1 cellular context compared by ENCODE assay signal in the genomic region with DNA sequence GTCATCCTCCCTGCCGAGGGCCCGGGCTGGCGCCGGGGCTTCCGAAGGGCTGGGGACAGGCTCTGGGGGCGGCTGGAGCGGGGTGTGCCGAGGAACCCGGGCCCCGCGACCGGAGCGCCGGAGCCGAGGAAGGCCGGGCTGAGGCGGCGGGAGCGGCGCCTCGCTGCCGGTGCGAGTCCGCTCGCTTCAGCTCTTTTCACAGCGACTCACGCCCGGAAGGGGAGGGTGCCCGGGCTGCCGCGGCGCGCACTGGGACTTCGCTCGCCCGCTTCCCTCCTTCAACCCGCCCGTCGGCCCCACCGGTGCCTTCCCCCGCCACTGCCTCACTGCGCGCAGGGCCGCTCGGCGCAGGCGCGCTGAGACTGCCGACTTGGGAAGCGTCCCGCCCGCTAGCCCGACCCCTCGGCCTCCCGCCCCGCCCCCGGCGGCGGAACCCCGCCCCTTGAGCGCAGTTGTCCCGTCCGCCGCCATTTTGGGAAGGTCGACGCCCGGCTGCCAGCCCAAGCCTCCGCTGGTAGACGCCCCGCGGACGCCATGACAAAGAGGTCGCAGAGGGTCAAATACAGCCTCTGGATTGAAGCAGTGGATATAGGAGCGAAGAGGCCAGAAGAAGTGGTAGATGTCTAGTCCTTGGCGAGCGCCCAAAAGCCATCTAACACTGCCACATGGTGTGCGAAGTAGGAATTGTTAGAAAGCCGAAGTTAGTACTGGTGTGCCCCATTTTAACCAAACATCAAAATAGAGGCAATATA.
A peak's percentile ranks its signal among the peaks of the same experiment; 100 is the strongest.
TF ChIP-seq lines count a peak whose summit lies in the region.

A gene with protein sequence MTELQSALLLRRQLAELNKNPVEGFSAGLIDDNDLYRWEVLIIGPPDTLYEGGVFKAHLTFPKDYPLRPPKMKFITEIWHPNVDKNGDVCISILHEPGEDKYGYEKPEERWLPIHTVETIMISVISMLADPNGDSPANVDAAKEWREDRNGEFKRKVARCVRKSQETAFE (minus strand): TSS at position 364 of the 752 bp plus-strand sequence. CDS start 359 bp downstream, at position 5.

TF ChIP-seq in HEK293, 187 proteins besides CTCF, POLR2A, EP300 and RAD21 (continued from another document and continues in another):
- TF ChIP-seq KLF9 (tag by site-specific recombination; IDR thresholded peaks at IDR 0.05; ENCODE audit: low read depth) (peak; percentile 77), ZNF211 (tag by site-specific recombination; IDR thresholded peaks at IDR 0.05; ENCODE audit: low read depth) (no peak), ZNF837 (tag by site-specific recombination; IDR thresholded peaks at IDR 0.05) (no peak), ZNF510 (tag by site-specific recombination; IDR thresholded peaks at IDR 0.05; ENCODE audit: insufficient replicate concordance) (no peak), ZNF132 (tag by site-specific recombination; IDR thresholded peaks at IDR 0.05; ENCODE audit: borderline replicate concordance) (no peak), ZNF16 (tag by site-specific recombination; IDR thresholded peaks at IDR 0.05; ENCODE audit: low read depth) (no peak), ZNF423 (tag by site-specific recombination; IDR thresholded peaks at IDR 0.05) (no peak), SCRT1 (tag by site-specific recombination; IDR thresholded peaks at IDR 0.05; ENCODE audit: borderline replicate concordance) (no peak), ZNF433 (tag by site-specific recombination; IDR thresholded peaks at IDR 0.05; ENCODE audit: low read depth) (no peak), ZNF157 (tag by site-specific recombination; IDR thresholded peaks at IDR 0.05) (no peak), ZIC2 (tag by site-specific recombination; IDR thresholded peaks at IDR 0.05) (no peak), ZNF140 (tag by site-specific recombination; IDR thresholded peaks at IDR 0.05) (0 out of 2 replicates have a peak, but pooled peaks have one; percentile 8), ZNF202 (tag by site-specific recombination; IDR thresholded peaks at IDR 0.05; ENCODE audit: borderline replicate concordance) (no peak), IKZF3 (tag by site-specific recombination; IDR thresholded peaks at IDR 0.05) (peak; percentile 85), WT1 (tag by site-specific recombination; IDR thresholded peaks at IDR 0.05) (no peak), ZBTB44 (tag by site-specific recombination; IDR thresholded peaks at IDR 0.05) (no peak), ZBTB48 (tag by site-specific recombination; IDR thresholded peaks at IDR 0.05) (0 out of 2 replicates have a peak, but pooled peaks have one; percentile 16), ZNF677 (tag by site-specific recombination; IDR thresholded peaks at IDR 0.05) (no peak), ZNF792 (tag by site-specific recombination; IDR thresholded peaks at IDR 0.05) (no peak), ZNF701 (tag by site-specific recombination; IDR thresholded peaks at IDR 0.05) (no peak), HOXA7 (CRISPR knock-in tag; IDR thresholded peaks at IDR 0.05; ENCODE audit: borderline replicate concordance) (no peak), ZNF610 (tag by site-specific recombination; IDR thresholded peaks at IDR 0.05; ENCODE audit: borderline replicate concordance) (no peak), ZNF2 (tag by site-specific recombination; IDR thresholded peaks at IDR 0.05) (no peak)
- TF ChIP-seq, protein P1, sequence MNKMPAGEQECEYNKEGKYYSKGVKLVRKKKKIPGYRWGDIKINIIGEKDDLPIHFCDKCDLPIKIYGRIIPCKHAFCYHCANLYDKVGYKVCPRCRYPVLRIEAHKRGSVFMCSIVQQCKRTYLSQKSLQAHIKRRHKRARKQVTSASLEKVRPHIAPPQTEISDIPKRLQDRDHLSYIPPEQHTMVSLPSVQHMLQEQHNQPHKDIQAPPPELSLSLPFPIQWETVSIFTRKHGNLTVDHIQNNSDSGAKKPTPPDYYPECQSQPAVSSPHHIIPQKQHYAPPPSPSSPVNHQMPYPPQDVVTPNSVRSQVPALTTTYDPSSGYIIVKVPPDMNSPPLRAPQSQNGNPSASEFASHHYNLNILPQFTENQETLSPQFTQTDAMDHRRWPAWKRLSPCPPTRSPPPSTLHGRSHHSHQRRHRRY (tag by site-specific recombination; IDR thresholded peaks at IDR 0.05), result no peak
- TF ChIP-seq, protein P2, sequence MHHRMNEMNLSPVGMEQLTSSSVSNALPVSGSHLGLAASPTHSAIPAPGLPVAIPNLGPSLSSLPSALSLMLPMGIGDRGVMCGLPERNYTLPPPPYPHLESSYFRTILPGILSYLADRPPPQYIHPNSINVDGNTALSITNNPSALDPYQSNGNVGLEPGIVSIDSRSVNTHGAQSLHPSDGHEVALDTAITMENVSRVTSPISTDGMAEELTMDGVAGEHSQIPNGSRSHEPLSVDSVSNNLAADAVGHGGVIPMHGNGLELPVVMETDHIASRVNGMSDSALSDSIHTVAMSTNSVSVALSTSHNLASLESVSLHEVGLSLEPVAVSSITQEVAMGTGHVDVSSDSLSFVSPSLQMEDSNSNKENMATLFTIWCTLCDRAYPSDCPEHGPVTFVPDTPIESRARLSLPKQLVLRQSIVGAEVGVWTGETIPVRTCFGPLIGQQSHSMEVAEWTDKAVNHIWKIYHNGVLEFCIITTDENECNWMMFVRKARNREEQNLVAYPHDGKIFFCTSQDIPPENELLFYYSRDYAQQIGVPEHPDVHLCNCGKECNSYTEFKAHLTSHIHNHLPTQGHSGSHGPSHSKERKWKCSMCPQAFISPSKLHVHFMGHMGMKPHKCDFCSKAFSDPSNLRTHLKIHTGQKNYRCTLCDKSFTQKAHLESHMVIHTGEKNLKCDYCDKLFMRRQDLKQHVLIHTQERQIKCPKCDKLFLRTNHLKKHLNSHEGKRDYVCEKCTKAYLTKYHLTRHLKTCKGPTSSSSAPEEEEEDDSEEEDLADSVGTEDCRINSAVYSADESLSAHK (tag by site-specific recombination; IDR thresholded peaks at IDR 0.05), result no peak
- TF ChIP-seq, protein P3, sequence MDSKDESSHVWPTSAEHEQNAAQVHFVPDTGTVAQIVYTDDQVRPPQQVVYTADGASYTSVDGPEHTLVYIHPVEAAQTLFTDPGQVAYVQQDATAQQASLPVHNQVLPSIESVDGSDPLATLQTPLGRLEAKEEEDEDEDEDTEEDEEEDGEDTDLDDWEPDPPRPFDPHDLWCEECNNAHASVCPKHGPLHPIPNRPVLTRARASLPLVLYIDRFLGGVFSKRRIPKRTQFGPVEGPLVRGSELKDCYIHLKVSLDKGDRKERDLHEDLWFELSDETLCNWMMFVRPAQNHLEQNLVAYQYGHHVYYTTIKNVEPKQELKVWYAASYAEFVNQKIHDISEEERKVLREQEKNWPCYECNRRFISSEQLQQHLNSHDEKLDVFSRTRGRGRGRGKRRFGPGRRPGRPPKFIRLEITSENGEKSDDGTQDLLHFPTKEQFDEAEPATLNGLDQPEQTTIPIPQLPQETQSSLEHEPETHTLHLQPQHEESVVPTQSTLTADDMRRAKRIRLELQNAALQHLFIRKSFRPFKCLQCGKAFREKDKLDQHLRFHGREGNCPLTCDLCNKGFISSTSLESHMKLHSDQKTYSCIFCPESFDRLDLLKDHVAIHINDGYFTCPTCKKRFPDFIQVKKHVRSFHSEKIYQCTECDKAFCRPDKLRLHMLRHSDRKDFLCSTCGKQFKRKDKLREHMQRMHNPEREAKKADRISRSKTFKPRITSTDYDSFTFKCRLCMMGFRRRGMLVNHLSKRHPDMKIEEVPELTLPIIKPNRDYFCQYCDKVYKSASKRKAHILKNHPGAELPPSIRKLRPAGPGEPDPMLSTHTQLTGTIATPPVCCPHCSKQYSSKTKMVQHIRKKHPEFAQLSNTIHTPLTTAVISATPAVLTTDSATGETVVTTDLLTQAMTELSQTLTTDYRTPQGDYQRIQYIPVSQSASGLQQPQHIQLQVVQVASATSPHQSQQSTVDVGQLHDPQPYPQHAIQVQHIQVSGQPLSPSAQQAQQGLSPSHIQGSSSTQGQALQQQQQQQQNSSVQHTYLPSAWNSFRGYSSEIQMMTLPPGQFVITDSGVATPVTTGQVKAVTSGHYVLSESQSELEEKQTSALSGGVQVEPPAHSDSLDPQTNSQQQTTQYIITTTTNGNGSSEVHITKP (tag by site-specific recombination; IDR thresholded peaks at IDR 0.05), result peak; percentile 86
- TF ChIP-seq, protein P4, sequence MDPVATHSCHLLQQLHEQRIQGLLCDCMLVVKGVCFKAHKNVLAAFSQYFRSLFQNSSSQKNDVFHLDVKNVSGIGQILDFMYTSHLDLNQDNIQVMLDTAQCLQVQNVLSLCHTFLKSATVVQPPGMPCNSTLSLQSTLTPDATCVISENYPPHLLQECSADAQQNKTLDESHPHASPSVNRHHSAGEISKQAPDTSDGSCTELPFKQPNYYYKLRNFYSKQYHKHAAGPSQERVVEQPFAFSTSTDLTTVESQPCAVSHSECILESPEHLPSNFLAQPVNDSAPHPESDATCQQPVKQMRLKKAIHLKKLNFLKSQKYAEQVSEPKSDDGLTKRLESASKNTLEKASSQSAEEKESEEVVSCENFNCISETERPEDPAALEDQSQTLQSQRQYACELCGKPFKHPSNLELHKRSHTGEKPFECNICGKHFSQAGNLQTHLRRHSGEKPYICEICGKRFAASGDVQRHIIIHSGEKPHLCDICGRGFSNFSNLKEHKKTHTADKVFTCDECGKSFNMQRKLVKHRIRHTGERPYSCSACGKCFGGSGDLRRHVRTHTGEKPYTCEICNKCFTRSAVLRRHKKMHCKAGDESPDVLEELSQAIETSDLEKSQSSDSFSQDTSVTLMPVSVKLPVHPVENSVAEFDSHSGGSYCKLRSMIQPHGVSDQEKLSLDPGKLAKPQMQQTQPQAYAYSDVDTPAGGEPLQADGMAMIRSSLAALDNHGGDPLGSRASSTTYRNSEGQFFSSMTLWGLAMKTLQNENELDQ (tag by site-specific recombination; IDR thresholded peaks at IDR 0.05; ENCODE audit: low read depth), result no peak
- TF ChIP-seq, protein P5, sequence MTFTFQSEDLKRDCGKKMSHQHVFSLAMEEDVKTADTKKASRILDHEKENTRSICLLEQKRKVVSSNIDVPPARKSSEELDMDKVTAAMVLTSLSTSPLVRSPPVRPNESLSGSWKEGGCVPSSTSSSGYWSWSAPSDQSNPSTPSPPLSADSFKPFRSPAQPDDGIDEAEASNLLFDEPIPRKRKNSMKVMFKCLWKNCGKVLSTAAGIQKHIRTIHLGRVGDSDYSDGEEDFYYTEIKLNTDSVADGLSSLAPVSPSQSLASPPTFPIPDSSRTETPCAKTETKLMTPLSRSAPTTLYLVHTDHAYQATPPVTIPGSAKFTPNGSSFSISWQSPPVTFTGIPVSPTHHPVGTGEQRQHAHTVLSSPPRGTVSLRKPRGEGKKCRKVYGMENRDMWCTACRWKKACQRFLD (tag by site-specific recombination; IDR thresholded peaks at IDR 0.05), result no peak
- TF ChIP-seq, protein P6, sequence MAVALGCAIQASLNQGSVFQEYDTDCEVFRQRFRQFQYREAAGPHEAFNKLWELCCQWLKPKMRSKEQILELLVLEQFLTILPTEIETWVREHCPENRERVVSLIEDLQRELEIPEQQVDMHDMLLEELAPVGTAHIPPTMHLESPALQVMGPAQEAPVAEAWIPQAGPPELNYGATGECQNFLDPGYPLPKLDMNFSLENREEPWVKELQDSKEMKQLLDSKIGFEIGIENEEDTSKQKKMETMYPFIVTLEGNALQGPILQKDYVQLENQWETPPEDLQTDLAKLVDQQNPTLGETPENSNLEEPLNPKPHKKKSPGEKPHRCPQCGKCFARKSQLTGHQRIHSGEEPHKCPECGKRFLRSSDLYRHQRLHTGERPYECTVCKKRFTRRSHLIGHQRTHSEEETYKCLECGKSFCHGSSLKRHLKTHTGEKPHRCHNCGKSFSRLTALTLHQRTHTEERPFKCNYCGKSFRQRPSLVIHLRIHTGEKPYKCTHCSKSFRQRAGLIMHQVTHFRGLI (tag by site-specific recombination; IDR thresholded peaks at IDR 0.05), result peak; percentile 51; the same call in 1 of the 2 replicates
- TF ChIP-seq, protein P7, sequence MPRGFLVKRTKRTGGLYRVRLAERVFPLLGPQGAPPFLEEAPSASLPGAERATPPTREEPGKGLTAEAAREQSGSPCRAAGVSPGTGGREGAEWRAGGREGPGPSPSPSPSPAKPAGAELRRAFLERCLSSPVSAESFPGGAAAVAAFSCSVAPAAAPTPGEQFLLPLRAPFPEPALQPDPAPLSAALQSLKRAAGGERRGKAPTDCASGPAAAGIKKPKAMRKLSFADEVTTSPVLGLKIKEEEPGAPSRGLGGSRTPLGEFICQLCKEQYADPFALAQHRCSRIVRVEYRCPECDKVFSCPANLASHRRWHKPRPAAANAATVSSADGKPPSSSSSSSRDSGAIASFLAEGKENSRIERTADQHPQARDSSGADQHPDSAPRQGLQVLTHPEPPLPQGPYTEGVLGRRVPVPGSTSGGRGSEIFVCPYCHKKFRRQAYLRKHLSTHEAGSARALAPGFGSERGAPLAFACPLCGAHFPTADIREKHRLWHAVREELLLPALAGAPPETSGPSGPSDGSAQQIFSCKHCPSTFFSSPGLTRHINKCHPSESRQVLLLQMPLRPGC (tag by site-specific recombination; IDR thresholded peaks at IDR 0.05), result no peak
- TF ChIP-seq, protein P8, sequence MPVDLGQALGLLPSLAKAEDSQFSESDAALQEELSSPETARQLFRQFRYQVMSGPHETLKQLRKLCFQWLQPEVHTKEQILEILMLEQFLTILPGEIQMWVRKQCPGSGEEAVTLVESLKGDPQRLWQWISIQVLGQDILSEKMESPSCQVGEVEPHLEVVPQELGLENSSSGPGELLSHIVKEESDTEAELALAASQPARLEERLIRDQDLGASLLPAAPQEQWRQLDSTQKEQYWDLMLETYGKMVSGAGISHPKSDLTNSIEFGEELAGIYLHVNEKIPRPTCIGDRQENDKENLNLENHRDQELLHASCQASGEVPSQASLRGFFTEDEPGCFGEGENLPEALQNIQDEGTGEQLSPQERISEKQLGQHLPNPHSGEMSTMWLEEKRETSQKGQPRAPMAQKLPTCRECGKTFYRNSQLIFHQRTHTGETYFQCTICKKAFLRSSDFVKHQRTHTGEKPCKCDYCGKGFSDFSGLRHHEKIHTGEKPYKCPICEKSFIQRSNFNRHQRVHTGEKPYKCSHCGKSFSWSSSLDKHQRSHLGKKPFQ (tag by site-specific recombination; IDR thresholded peaks at IDR 0.05), result no peak
- TF ChIP-seq, protein P9, sequence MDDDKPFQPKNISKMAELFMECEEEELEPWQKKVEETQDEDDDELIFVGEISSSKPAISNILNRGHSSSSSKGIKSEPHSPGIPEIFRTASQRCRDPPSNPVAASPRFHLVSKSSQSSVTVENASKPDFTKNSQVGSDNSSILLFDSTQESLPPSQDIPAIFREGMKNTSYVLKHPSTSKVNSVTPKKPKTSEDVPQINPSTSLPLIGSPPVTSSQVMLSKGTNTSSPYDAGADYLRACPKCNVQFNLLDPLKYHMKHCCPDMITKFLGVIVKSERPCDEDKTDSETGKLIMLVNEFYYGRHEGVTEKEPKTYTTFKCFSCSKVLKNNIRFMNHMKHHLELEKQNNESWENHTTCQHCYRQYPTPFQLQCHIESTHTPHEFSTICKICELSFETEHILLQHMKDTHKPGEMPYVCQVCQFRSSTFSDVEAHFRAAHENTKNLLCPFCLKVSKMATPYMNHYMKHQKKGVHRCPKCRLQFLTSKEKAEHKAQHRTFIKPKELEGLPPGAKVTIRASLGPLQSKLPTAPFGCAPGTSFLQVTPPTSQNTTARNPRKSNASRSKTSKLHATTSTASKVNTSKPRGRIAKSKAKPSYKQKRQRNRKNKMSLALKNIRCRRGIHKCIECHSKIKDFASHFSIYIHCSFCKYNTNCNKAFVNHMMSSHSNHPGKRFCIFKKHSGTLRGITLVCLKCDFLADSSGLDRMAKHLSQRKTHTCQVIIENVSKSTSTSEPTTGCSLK (tag by site-specific recombination; IDR thresholded peaks at IDR 0.05), result no peak
